Comparison of ENCODE assay signal across 33 cellular contexts in genomic region chr3:157255797-157256196, GRCh38.
"Had no signal": no experiment of that assay in that cellular context is flagged by ENCODE, and none has a peak within 500 bp of the region (broad histone marks: within the 10 kb centered on the region; RNA-seq: fewer than 3 reads in every experiment).

No MANE protein-coding gene starts in this region.

- H3K4me1 Mint-ChIP-seq: activated CD4-positive, alpha-beta memory T cell treated with anti-CD3 and anti-CD28 coated beads, Interleukin-2, amount 10 ng/mL, durations not matched to agents 7 days and 5 days; activated CD4-positive, alpha-beta T cell treated with anti-CD3 and anti-CD28 coated beads for 36 hours; activated CD4-positive, alpha-beta T cell treated with anti-CD3 and anti-CD28 coated beads, Interleukin-2, amount 10 ng/mL, durations not matched to agents 24 days and 14 days; T-helper 17 cell had no signal

- H3K9me3 ChIP-seq: body of pancreas, esophagus muscularis mucosa, gastroesophageal sphincter, heart right ventricle had no signal

- DNase-seq: activated CD4-positive, alpha-beta memory T cell treated with anti-CD3 and anti-CD28 coated beads, Interleukin-2, amount 10 ng/mL, durations not matched to agents 7 days and 5 days; activated CD4-positive, alpha-beta T cell treated with anti-CD3 and anti-CD28 coated beads for 36 hours; activated CD4-positive, alpha-beta T cell treated with anti-CD3 and anti-CD28 coated beads, Interleukin-2, amount 10 ng/mL, durations not matched to agents 24 days and 14 days; activated CD4-positive, alpha-beta T cell treated with anti-CD3 and anti-CD28 coated beads, Interleukin-2, amount 50 U/mL, for 4 hours; activated CD4-positive, CD25-positive, alpha-beta regulatory T cell; activated CD4-positive, CD25-positive, alpha-beta regulatory T cell treated with anti-CD3 and anti-CD28 coated beads, Interleukin-2, amount 50 U/mL, for 72 hours; activated CD8-positive, alpha-beta memory T cell treated with anti-CD3 and anti-CD28 coated beads, Interleukin-2, amount 50 U/mL, for 48 hours; activated gamma-delta T cell treated with Interleukin-2 at 50 U/mL for 16 hours; activated naive CD4-positive, alpha-beta T cell treated with anti-CD3 and anti-CD28 coated beads, Interleukin-2, amount 50 U/mL, for 16 hours; activated naive CD4-positive, alpha-beta T cell treated with Interleukin-2 at 50 U/mL for 16 hours; activated T-cell treated with anti-CD3 and anti-CD28 coated beads for 4 hours; activated T-cell treated with anti-CD3 and anti-CD28 coated beads, Interleukin-2, amount 50 U/mL, for 24 hours; activated T-cell treated with anti-CD3 and anti-CD28 coated beads, Interleukin-2, amount 50 U/mL, for 72 hours; amniotic stem cell; anterior cingulate cortex; body of pancreas; caudate nucleus; cortex of kidney; dermis blood vessel endothelial cell; effector CD4-positive, alpha-beta T cell; effector memory CD8-positive, alpha-beta T cell; erythroblast; foreskin keratinocyte; heart right ventricle; T-helper 1 cell; T-helper 17 cell; T1000; WERI-Rb-1 had no signal

- H3K27ac Mint-ChIP-seq: activated CD4-positive, alpha-beta memory T cell treated with anti-CD3 and anti-CD28 coated beads, Interleukin-2, amount 10 ng/mL, durations not matched to agents 7 days and 5 days; activated CD4-positive, alpha-beta T cell treated with anti-CD3 and anti-CD28 coated beads for 36 hours; activated CD4-positive, alpha-beta T cell treated with anti-CD3 and anti-CD28 coated beads, Interleukin-2, amount 10 ng/mL, durations not matched to agents 24 days and 14 days; activated naive CD8-positive, alpha-beta T cell; activated T-cell treated with anti-CD3 and anti-CD28 coated beads, Interleukin-2, amount 50 U/mL, for 24 hours; activated T-cell treated with anti-CD3 and anti-CD28 coated beads, Interleukin-2, amount 50 U/mL, for 72 hours; effector memory CD8-positive, alpha-beta T cell; T-helper 17 cell; T-helper 2 cell treated with Interferon-gamma antibody and Interleukin-4, amounts not matched to agents 5 μg/mL and 100 μg/mL, for 36 hours had no signal

- H3K4me1 ChIP-seq: body of pancreas, foreskin keratinocyte had no signal

- ATAC-seq: activated CD4-positive, alpha-beta T cell treated with anti-CD3 and anti-CD28 coated beads for 36 hours; activated T-cell treated with anti-CD3 and anti-CD28 coated beads, Interleukin-2, amount 50 U/mL, for 72 hours; body of pancreas; effector memory CD8-positive, alpha-beta T cell; foreskin keratinocyte; gastroesophageal sphincter; heart right ventricle; T-helper 17 cell had no signal

- H3K36me3 ChIP-seq: esophagus muscularis mucosa, gastroesophageal sphincter, heart right ventricle, WERI-Rb-1 had no signal

- H3K4me3 Mint-ChIP-seq: activated CD4-positive, alpha-beta memory T cell treated with anti-CD3 and anti-CD28 coated beads, Interleukin-2, amount 10 ng/mL, durations not matched to agents 7 days and 5 days; activated CD4-positive, alpha-beta T cell treated with anti-CD3 and anti-CD28 coated beads for 36 hours; activated CD4-positive, alpha-beta T cell treated with anti-CD3 and anti-CD28 coated beads, Interleukin-2, amount 10 ng/mL, durations not matched to agents 24 days and 14 days; activated naive CD8-positive, alpha-beta T cell; activated T-cell treated with anti-CD3 and anti-CD28 coated beads, Interleukin-2, amount 50 U/mL, for 24 hours; activated T-cell treated with anti-CD3 and anti-CD28 coated beads, Interleukin-2, amount 50 U/mL, for 72 hours; effector memory CD8-positive, alpha-beta T cell; T-helper 17 cell; T-helper 2 cell treated with Interferon-gamma antibody and Interleukin-4, amounts not matched to agents 5 μg/mL and 100 μg/mL, for 36 hours had no signal

- H3K27ac ChIP-seq: body of pancreas, esophagus muscularis mucosa, foreskin keratinocyte, gastroesophageal sphincter, heart right ventricle, WERI-Rb-1 had no signal

- H3K9me3 Mint-ChIP-seq: activated CD4-positive, alpha-beta memory T cell treated with anti-CD3 and anti-CD28 coated beads, Interleukin-2, amount 10 ng/mL, durations not matched to agents 7 days and 5 days; activated CD4-positive, alpha-beta T cell treated with anti-CD3 and anti-CD28 coated beads, Interleukin-2, amount 10 ng/mL, durations not matched to agents 24 days and 14 days; activated T-cell treated with anti-CD3 and anti-CD28 coated beads, Interleukin-2, amount 50 U/mL, for 24 hours; activated T-cell treated with anti-CD3 and anti-CD28 coated beads, Interleukin-2, amount 50 U/mL, for 72 hours; effector memory CD8-positive, alpha-beta T cell; T-helper 2 cell treated with Interferon-gamma antibody and Interleukin-4, amounts not matched to agents 5 μg/mL and 100 μg/mL, for 36 hours had no signal

- H3K27me3 ChIP-seq: body of pancreas, esophagus muscularis mucosa, gastroesophageal sphincter, heart right ventricle had no signal

- H3K4me3 ChIP-seq: body of pancreas, esophagus muscularis mucosa, gastroesophageal sphincter, heart right ventricle had no signal

- FAIRE-seq: colon had no signal

- H3K27me3 Mint-ChIP-seq: activated CD4-positive, alpha-beta T cell treated with anti-CD3 and anti-CD28 coated beads for 36 hours; activated naive CD8-positive, alpha-beta T cell; activated T-cell treated with anti-CD3 and anti-CD28 coated beads, Interleukin-2, amount 50 U/mL, for 24 hours; T-helper 17 cell had no signal
